Comparison of ENCODE assay signal across 26 cellular contexts in genomic region chr18:7133181-7133580, GRCh38. TPM values are rescaled to one million over a fixed set of nuclear protein-coding genes. Genes with fewer than 3 reads are reported as not detected.
DNase-seq lines count a peak whose midpoint lies in the region; ATAC-seq, FAIRE-seq and TF ChIP-seq lines count a peak whose summit lies in the region.
"Had no signal": no experiment of that assay in that cellular context is flagged by ENCODE, and none has a peak within 500 bp of the region (broad histone marks: within the 10 kb centered on the region; RNA-seq: fewer than 3 reads in every experiment).

No MANE protein-coding gene starts in this region.

- H3K4me3 Mint-ChIP-seq in nephron progenitor cell = no peak overlapping the region
- H3K4me3 Mint-ChIP-seq in activated CD4-positive, alpha-beta T cell treated with anti-CD3 and anti-CD28 coated beads for 36 hours = no peak overlapping the region
- H3K4me3 Mint-ChIP-seq: activated CD8-positive, alpha-beta memory T cell treated with anti-CD3 and anti-CD28 coated beads, Interleukin-2, amount 10 ng/mL, durations not matched to agents 7 days and 5 days; activated naive CD8-positive, alpha-beta T cell treated with anti-CD3 and anti-CD28 coated beads for 36 hours; dendritic cell treated with granulocyte-macrophage colony-stimulating factor and Interleukin-4, amounts not matched to agents 40 ng/mL and 50 ng/mL, for 4 days; naive B cell had no signal

- H3K9me3 Mint-ChIP-seq in nephron progenitor cell = no peaks in the 10 kb centered on the region
- H3K9me3 Mint-ChIP-seq in activated CD4-positive, alpha-beta T cell treated with anti-CD3 and anti-CD28 coated beads for 36 hours (ENCODE audit: low read depth) = no peaks in the 10 kb centered on the region
- H3K9me3 Mint-ChIP-seq: dendritic cell treated with granulocyte-macrophage colony-stimulating factor and Interleukin-4, amounts not matched to agents 40 ng/mL and 50 ng/mL, for 4 days had no signal

- intact Hi-C loops in activated CD4-positive, alpha-beta T cell treated with anti-CD3 and anti-CD28 coated beads for 36 hours (cut with DNase I, micrococcal nuclease) = no loop called here

- no peak overlapping the region for H3K4me3 ChIP-seq in fibroblast of mammary gland (ENCODE audit: control insufficient read depth, low read depth, low read length)
- H3K4me3 ChIP-seq: breast epithelium, lung, stomach, upper lobe of left lung had no signal

- no peak for ATAC-seq in GM19023 (IDR thresholded peaks at IDR 0.05; ENCODE audit: unreplicated experiment)
- no peak for ATAC-seq in activated CD4-positive, alpha-beta T cell treated with anti-CD3 and anti-CD28 coated beads for 36 hours
- ATAC-seq: activated CD8-positive, alpha-beta memory T cell treated with anti-CD3 and anti-CD28 coated beads, Interleukin-2, amount 10 ng/mL, durations not matched to agents 7 days and 5 days had no signal

- no peaks in the 10 kb centered on the region for H3K36me3 Mint-ChIP-seq in nephron progenitor cell (ENCODE audit: low read depth)
- no peaks in the 10 kb centered on the region for H3K36me3 Mint-ChIP-seq in activated CD4-positive, alpha-beta T cell treated with anti-CD3 and anti-CD28 coated beads for 36 hours (ENCODE audit: low read depth)
- H3K36me3 Mint-ChIP-seq: activated CD8-positive, alpha-beta memory T cell treated with anti-CD3 and anti-CD28 coated beads, Interleukin-2, amount 10 ng/mL, durations not matched to agents 7 days and 5 days; activated naive CD8-positive, alpha-beta T cell treated with anti-CD3 and anti-CD28 coated beads for 36 hours; naive B cell had no signal

- peak overlapping the region; percentile 93 for H3K27ac Mint-ChIP-seq in nephron progenitor cell
- H3K27ac Mint-ChIP-seq in activated CD4-positive, alpha-beta T cell treated with anti-CD3 and anti-CD28 coated beads for 36 hours = no peak overlapping the region
- H3K27ac Mint-ChIP-seq: activated CD8-positive, alpha-beta memory T cell treated with anti-CD3 and anti-CD28 coated beads, Interleukin-2, amount 10 ng/mL, durations not matched to agents 7 days and 5 days; activated naive CD8-positive, alpha-beta T cell treated with anti-CD3 and anti-CD28 coated beads for 36 hours; dendritic cell treated with granulocyte-macrophage colony-stimulating factor and Interleukin-4, amounts not matched to agents 40 ng/mL and 50 ng/mL, for 4 days; naive B cell had no signal

- POLR2A ChIA-PET in activated CD4-positive, alpha-beta T cell treated with anti-CD3 and anti-CD28 coated beads for 36 hours (lab: Charles Lee) = no interaction called here

- FAIRE-seq in RCC 7860 (lab: Jason Lieb, UNC) = no peak
- FAIRE-seq: A204.1, GM12891, small intestine had no signal

- peaks cover 24% of the 10 kb centered on the region for H3K4me1 Mint-ChIP-seq in nephron progenitor cell
- H3K4me1 Mint-ChIP-seq in activated CD4-positive, alpha-beta T cell treated with anti-CD3 and anti-CD28 coated beads for 36 hours = no peaks in the 10 kb centered on the region
- H3K4me1 Mint-ChIP-seq: activated CD8-positive, alpha-beta memory T cell treated with anti-CD3 and anti-CD28 coated beads, Interleukin-2, amount 10 ng/mL, durations not matched to agents 7 days and 5 days; activated naive CD8-positive, alpha-beta T cell treated with anti-CD3 and anti-CD28 coated beads for 36 hours; naive B cell had no signal

- DNase-seq in AG08396 (ENCODE audit: low spot score) (peak; percentile 24), LHCN-M2 (ENCODE audit: low read depth) (peak; percentile 8), fibroblast of mammary gland (ENCODE audit: low read depth) (peak; percentile 40), nephron progenitor cell (no peak), HuH-7 (ENCODE audit: low spot score) (no peak), RCC 7860 (ENCODE audit: low spot score) (no peak)
- no peak for DNase-seq in activated CD4-positive, alpha-beta T cell treated with anti-CD3 and anti-CD28 coated beads for 36 hours
- DNase-seq: activated CD4-positive, alpha-beta T cell treated with anti-CD3 and anti-CD28 coated beads for 4 hours; activated CD8-positive, alpha-beta memory T cell treated with anti-CD3 and anti-CD28 coated beads, Interleukin-2, amount 10 ng/mL, durations not matched to agents 7 days and 5 days; activated naive CD8-positive, alpha-beta T cell treated with anti-CD3 and anti-CD28 coated beads for 36 hours; C1 segment of cervical spinal cord; islet precursor cell; naive B cell; NCI-H1105 treated with DMSO at 0.1 percent for 48 hours; NCI-H2107; NCI-H526 treated with DMSO at 0.1 percent for 48 hours; small intestine; stimulated activated CD4-positive, alpha-beta T cell treated with anti-CD3 and anti-CD28 coated beads, Interleukin-4, amount 100 ng/mL, for 24 hours; stomach; upper lobe of left lung had no signal

- CTCF ChIA-PET in activated CD4-positive, alpha-beta T cell treated with anti-CD3 and anti-CD28 coated beads for 36 hours (lab: Charles Lee) = no interaction called here

- peaks cover 2% of the 10 kb centered on the region for H3K27me3 Mint-ChIP-seq in nephron progenitor cell (ENCODE audit: low read depth, poor library complexity)
- peaks cover 3% of the 10 kb centered on the region for H3K27me3 Mint-ChIP-seq in activated CD4-positive, alpha-beta T cell treated with anti-CD3 and anti-CD28 coated beads for 36 hours
- H3K27me3 Mint-ChIP-seq: activated CD8-positive, alpha-beta memory T cell treated with anti-CD3 and anti-CD28 coated beads, Interleukin-2, amount 10 ng/mL, durations not matched to agents 7 days and 5 days; activated naive CD8-positive, alpha-beta T cell treated with anti-CD3 and anti-CD28 coated beads for 36 hours; dendritic cell treated with granulocyte-macrophage colony-stimulating factor and Interleukin-4, amounts not matched to agents 40 ng/mL and 50 ng/mL, for 4 days had no signal

- TF ChIP-seq CTCF in fibroblast of mammary gland (conservative IDR thresholded peaks at IDR 0.05; ENCODE audit: control insufficient read depth, insufficient read depth, low read depth, low read length) = no peak
- no peak for TF ChIP-seq CTCF in nephron progenitor cell (IDR thresholded peaks at IDR 0.05)

RNA-seq across cellular contexts. Expression of gene LAMA1, which starts 15.6 kb away (rescaled TPM):
- total RNA-seq in LHCN-M2 (2014; rRNA removed) = 1.4 TPM in 2 replicates
- 2.1 TPM for polyA plus RNA-seq in LHCN-M2 (2012)
- not detected for total RNA-seq in activated CD4-positive, alpha-beta T cell treated with anti-CD3 and anti-CD28 coated beads for 36 hours
- total RNA-seq: activated CD8-positive, alpha-beta memory T cell treated with anti-CD3 and anti-CD28 coated beads, Interleukin-2, amount 10 ng/mL, durations not matched to agents 7 days and 5 days; activated naive CD8-positive, alpha-beta T cell treated with anti-CD3 and anti-CD28 coated beads for 36 hours had no signal

Comparison
In these comparisons a context has a peak if more than half of its experiments do, and no peak if none do; other contexts are left out.
1. DNase-seq: peak in AG08396 (single experiment), LHCN-M2 (single experiment) and fibroblast of mammary gland (single experiment); none in nephron progenitor cell (single experiment), HuH-7 (single experiment), RCC 7860 (single experiment) and activated CD4-positive, alpha-beta T cell treated with anti-CD3 and anti-CD28 coated beads for 36 hours (single experiment).